ENCODE assay signal across 28 cellular contexts in the genomic region with DNA sequence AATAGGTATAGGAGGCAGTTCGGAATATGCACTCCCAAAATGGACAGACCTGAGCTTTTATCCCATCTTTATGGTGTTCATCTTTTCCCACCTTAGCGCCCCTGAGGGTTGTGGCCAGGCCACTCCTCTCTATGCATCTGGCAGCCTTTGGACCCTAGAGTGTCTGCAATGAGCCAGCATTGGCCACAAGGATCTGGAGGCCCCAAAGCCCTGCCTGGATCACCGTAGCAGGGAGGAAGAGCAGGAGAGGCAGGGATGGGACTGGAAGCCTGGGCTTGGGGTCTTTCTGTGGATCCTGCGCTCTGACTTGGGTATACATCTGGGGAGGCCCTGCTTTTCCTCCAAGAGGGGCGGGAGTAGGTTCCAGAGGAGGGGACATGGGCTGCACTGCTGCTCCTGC. TPM values are rescaled to one million over a fixed set of nuclear protein-coding genes. Genes with fewer than 3 reads are reported as not detected.
A peak's percentile ranks its signal among the peaks of the same experiment; 100 is the strongest.
DNase-seq lines count a peak whose midpoint lies in the region; ATAC-seq lines count a peak whose summit lies in the region.
"Had no signal": no experiment of that assay in that cellular context is flagged by ENCODE, and none has a peak within 500 bp of the region (broad histone marks: within the 10 kb centered on the region; RNA-seq: fewer than 3 reads in every experiment).

No MANE protein-coding gene starts in this region.

- H3K9me3 ChIP-seq in effector memory CD4-positive, alpha-beta T cell (ENCODE audit: control insufficient read depth, low read length): no peaks in the 10 kb centered on the region
- H3K9me3 ChIP-seq: left lung, stomach, tibial nerve had no signal

- H3K4me1 ChIP-seq in effector memory CD4-positive, alpha-beta T cell (ENCODE audit: control insufficient read depth, insufficient read depth, low read length, poor library complexity, severe bottlenecking): peaks cover 62% of the 10 kb centered on the region

- no peak for DNase-seq in activated CD8-positive, alpha-beta memory T cell treated with anti-CD3 and anti-CD28 coated beads, Interleukin-2, amount 10 ng/mL, durations not matched to agents 7 days and 5 days
- DNase-seq in activated CD8-positive, alpha-beta memory T cell treated with anti-CD3 and anti-CD28 coated beads, Interleukin-2, amount 50 U/mL, for 48 hours: no peak
- DNase-seq in effector memory CD4-positive, alpha-beta T cell: no peak
- no peak for DNase-seq in natural killer cell treated with Interleukin-12 subunit alpha and Interleukin-12 subunit beta and Interleukin-15 and Interleukin-18, amount 100 ng/mL, for 72 hours (ENCODE audit: low spot score)
- DNase-seq in DMS153 treated with DMSO at 0.1 percent for 48 hours (lab: John Stamatoyannopoulos, UW; ENCODE audit: unreplicated experiment) (no peak), NCI-H526 (lab: John Stamatoyannopoulos, UW) (no peak)
- DNase-seq in activated naive CD4-positive, alpha-beta T cell treated with anti-CD3 and anti-CD28 coated beads, Interleukin-2, amount 10 ng/mL, durations not matched to agents 7 days and 5 days: no peak
- DNase-seq: 8988T; activated CD4-positive, alpha-beta T cell treated with anti-CD3 and anti-CD28 coated beads for 1 hour; activated naive CD4-positive, alpha-beta T cell treated with anti-CD3 and anti-CD28 coated beads, Interleukin-2, amount 50 U/mL, for 16 hours; cerebellar nuclear complex; GF-D8; midbrain; NCI-H1417 treated with DMSO at 0.1 percent for 48 hours; NCI-H2107; NCI-H446 treated with DMSO at 0.1 percent for 48 hours; nephron progenitor cell; right cardiac atrium; SIG-M5; stomach; SW 1271 had no signal

- peaks cover 17% of the 10 kb centered on the region for H3K27me3 Mint-ChIP-seq in activated CD8-positive, alpha-beta memory T cell treated with anti-CD3 and anti-CD28 coated beads, Interleukin-2, amount 10 ng/mL, durations not matched to agents 7 days and 5 days
- peaks cover 0 to 9% of the 10 kb centered on the region in 2 donors for H3K27me3 Mint-ChIP-seq in natural killer cell treated with Interleukin-12 subunit alpha and Interleukin-12 subunit beta and Interleukin-15 and Interleukin-18, amount 100 ng/mL, for 72 hours
- H3K27me3 Mint-ChIP-seq in activated naive CD4-positive, alpha-beta T cell treated with anti-CD3 and anti-CD28 coated beads, Interleukin-2, amount 10 ng/mL, durations not matched to agents 7 days and 5 days: peaks cover 83% of the 10 kb centered on the region

- no peak overlapping the region for H3K4me3 Mint-ChIP-seq in activated CD8-positive, alpha-beta memory T cell treated with anti-CD3 and anti-CD28 coated beads, Interleukin-2, amount 10 ng/mL, durations not matched to agents 7 days and 5 days
- H3K4me3 Mint-ChIP-seq in natural killer cell treated with Interleukin-12 subunit alpha and Interleukin-12 subunit beta and Interleukin-15 and Interleukin-18, amount 100 ng/mL, for 72 hours: peak overlapping the region; percentile 36
- H3K4me3 Mint-ChIP-seq in activated naive CD4-positive, alpha-beta T cell treated with anti-CD3 and anti-CD28 coated beads, Interleukin-2, amount 10 ng/mL, durations not matched to agents 7 days and 5 days: no peak overlapping the region
- H3K4me3 Mint-ChIP-seq: nephron progenitor cell had no signal

- CTCF ChIA-PET in activated CD8-positive, alpha-beta memory T cell treated with anti-CD3 and anti-CD28 coated beads, Interleukin-2, amount 10 ng/mL, durations not matched to agents 7 days and 5 days (lab: Charles Lee): interaction anchor here (13.8 kb wide), 1 partner anchor 85 kb away, joined by 183 read pairs; no protein-coding TSS in a partner anchor
- CTCF ChIA-PET in activated naive CD4-positive, alpha-beta T cell treated with anti-CD3 and anti-CD28 coated beads, Interleukin-2, amount 10 ng/mL, durations not matched to agents 7 days and 5 days (lab: Charles Lee): no interaction called here

- no peaks in the 10 kb centered on the region for H3K36me3 ChIP-seq in effector memory CD4-positive, alpha-beta T cell (ENCODE audit: control insufficient read depth, insufficient read depth, low read length)
- H3K36me3 ChIP-seq: left lung, stomach, tibial nerve had no signal

- H3K36me3 Mint-ChIP-seq in activated CD8-positive, alpha-beta memory T cell treated with anti-CD3 and anti-CD28 coated beads, Interleukin-2, amount 10 ng/mL, durations not matched to agents 7 days and 5 days: no peaks in the 10 kb centered on the region
- H3K36me3 Mint-ChIP-seq in natural killer cell treated with Interleukin-12 subunit alpha and Interleukin-12 subunit beta and Interleukin-15 and Interleukin-18, amount 100 ng/mL, for 72 hours: no peaks in the 10 kb centered on the region
- H3K36me3 Mint-ChIP-seq in activated naive CD4-positive, alpha-beta T cell treated with anti-CD3 and anti-CD28 coated beads, Interleukin-2, amount 10 ng/mL, durations not matched to agents 7 days and 5 days: no peaks in the 10 kb centered on the region

- no peak for ATAC-seq in activated CD8-positive, alpha-beta memory T cell treated with anti-CD3 and anti-CD28 coated beads, Interleukin-2, amount 10 ng/mL, durations not matched to agents 7 days and 5 days
- no peak for ATAC-seq in natural killer cell treated with Interleukin-12 subunit alpha and Interleukin-12 subunit beta and Interleukin-15 and Interleukin-18, amount 100 ng/mL, for 72 hours
- no peak for ATAC-seq in GM21786 (IDR thresholded peaks at IDR 0.05; ENCODE audit: unreplicated experiment)
- ATAC-seq: left lung, right cardiac atrium had no signal

- H3K9me3 Mint-ChIP-seq in activated CD8-positive, alpha-beta memory T cell treated with anti-CD3 and anti-CD28 coated beads, Interleukin-2, amount 10 ng/mL, durations not matched to agents 7 days and 5 days (ENCODE audit: low read depth): no peaks in the 10 kb centered on the region
- H3K9me3 Mint-ChIP-seq in natural killer cell treated with Interleukin-12 subunit alpha and Interleukin-12 subunit beta and Interleukin-15 and Interleukin-18, amount 100 ng/mL, for 72 hours: no peaks in the 10 kb centered on the region
- no peaks in the 10 kb centered on the region for H3K9me3 Mint-ChIP-seq in activated naive CD4-positive, alpha-beta T cell treated with anti-CD3 and anti-CD28 coated beads, Interleukin-2, amount 10 ng/mL, durations not matched to agents 7 days and 5 days

- peak overlapping the region; percentile 41 for H3K27ac Mint-ChIP-seq in activated CD8-positive, alpha-beta memory T cell treated with anti-CD3 and anti-CD28 coated beads, Interleukin-2, amount 10 ng/mL, durations not matched to agents 7 days and 5 days
- peak overlapping the region; percentile 40 to 44 for H3K27ac Mint-ChIP-seq in natural killer cell treated with Interleukin-12 subunit alpha and Interleukin-12 subunit beta and Interleukin-15 and Interleukin-18, amount 100 ng/mL, for 72 hours
- no peak overlapping the region for H3K27ac Mint-ChIP-seq in activated naive CD4-positive, alpha-beta T cell treated with anti-CD3 and anti-CD28 coated beads, Interleukin-2, amount 10 ng/mL, durations not matched to agents 7 days and 5 days
- H3K27ac Mint-ChIP-seq: nephron progenitor cell had no signal

- peak overlapping the region; percentile 70 for H3K27ac ChIP-seq in effector memory CD4-positive, alpha-beta T cell (ENCODE audit: insufficient read depth, low read length, poor library complexity, severe bottlenecking)
- H3K27ac ChIP-seq: GM23248, parathyroid adenoma, tibial nerve had no signal

- H3K27me3 ChIP-seq in effector memory CD4-positive, alpha-beta T cell (replicated peaks; ENCODE audit: control insufficient read depth, insufficient read depth, low read length, poor library complexity, severe bottlenecking): no peaks in the 10 kb centered on the region
- H3K27me3 ChIP-seq: tibial nerve had no signal

- H3K4me1 Mint-ChIP-seq in activated CD8-positive, alpha-beta memory T cell treated with anti-CD3 and anti-CD28 coated beads, Interleukin-2, amount 10 ng/mL, durations not matched to agents 7 days and 5 days: peaks cover 37% of the 10 kb centered on the region
- H3K4me1 Mint-ChIP-seq in natural killer cell treated with Interleukin-12 subunit alpha and Interleukin-12 subunit beta and Interleukin-15 and Interleukin-18, amount 100 ng/mL, for 72 hours (ENCODE audit: low read depth in 2 of 2): peaks cover 62 to 65% of the 10 kb centered on the region in 2 donors
- peaks cover 42% of the 10 kb centered on the region for H3K4me1 Mint-ChIP-seq in activated naive CD4-positive, alpha-beta T cell treated with anti-CD3 and anti-CD28 coated beads, Interleukin-2, amount 10 ng/mL, durations not matched to agents 7 days and 5 days

- H3K4me3 ChIP-seq in effector memory CD4-positive, alpha-beta T cell (ENCODE audit: insufficient read depth, low read depth, low read length, poor library complexity, severe bottlenecking): peak overlapping the region; percentile 4
- H3K4me3 ChIP-seq: GM23248, K562, left lung, stomach, tibial nerve had no signal

RNA-seq across cellular contexts. Expression of gene PLEKHG3, which starts 52.5 kb away (rescaled TPM):
- total RNA-seq in activated CD8-positive, alpha-beta memory T cell treated with anti-CD3 and anti-CD28 coated beads, Interleukin-2, amount 10 ng/mL, durations not matched to agents 7 days and 5 days: 10 to 100 TPM; 11.9 to 28.2 TPM
- total RNA-seq in natural killer cell treated with Interleukin-12 subunit alpha and Interleukin-12 subunit beta and Interleukin-15 and Interleukin-18, amount 100 ng/mL, for 72 hours: 10 to 100 TPM; 17.1 to 30.3 TPM
- total RNA-seq: OCI-LY7 had no signal
